In genomic region chr14:49879683-49880204, GRCh38 we compare ENCODE assay signal across 8 cellular contexts. TPM values are rescaled to one million over a fixed set of nuclear protein-coding genes. Genes with fewer than 3 reads are reported as not detected.
DNase-seq lines count a peak whose midpoint lies in the region; ATAC-seq and TF ChIP-seq lines count a peak whose summit lies in the region.

No MANE protein-coding gene starts in this region.

- ATAC-seq in GM21528 (IDR thresholded peaks at IDR 0.05; ENCODE audit: low FRiP score, unreplicated experiment): peak; percentile 66

- peak; percentile 46 to 58 (median 54) for TF ChIP-seq CTCF in ascending aorta (IDR thresholded peaks at IDR 0.05)

- H3K9me3 ChIP-seq in ascending aorta: no peaks in the 10 kb centered on the region

- intact Hi-C loops in ascending aorta (cut with DNase I): loop anchor here (5.0 kb wide), 1 partner anchor 68 kb away; no protein-coding TSS in a partner anchor

- peaks cover 0 to 2% (median 2%) of the 10 kb centered on the region in 3 donors for H3K27me3 Mint-ChIP-seq in immature natural killer cell (ENCODE audit: low read depth in 3 of 3)

- peaks cover 0 to 3% of the 10 kb centered on the region in 2 donors for H3K4me1 ChIP-seq in ascending aorta

- no peaks in the 10 kb centered on the region for H3K27me3 ChIP-seq in ascending aorta

- DNase-seq in ELR (ENCODE audit: low read depth) (peak; percentile 85), KBM-7 (peak; percentile 88), SK-N-DZ (ENCODE audit: low spot score) (peak; percentile 46), ascending aorta (ENCODE audit: low spot score in 2 of 2) (no peak), immature natural killer cell (peak; percentile 54 to 66 (median 60)), kidney glomerular epithelial cell (lab: John Stamatoyannopoulos, UW) (no peak)
- peak; percentile 74 for DNase-seq in stimulated activated CD8-positive, alpha-beta memory T cell treated with anti-CD3 and anti-CD28 coated beads, Interleukin-4, amount 100 ng/mL, for 48 hours

- H3K27ac ChIP-seq in ascending aorta: no peak overlapping the region

- no peaks in the 10 kb centered on the region for H3K36me3 Mint-ChIP-seq in immature natural killer cell

- H3K27ac Mint-ChIP-seq in immature natural killer cell: peak overlapping the region; percentile 48 to 87 (median 72)

- H3K4me3 ChIP-seq in ascending aorta: no peak overlapping the region

- H3K9me3 Mint-ChIP-seq in immature natural killer cell: no peaks in the 10 kb centered on the region

- in situ Hi-C loops in KBM-7 (cut with MboI; ENCODE audit: low pct_unique_long_range_greater_than_20kb, low sequenced_read_pairs): no loop called here

- H3K4me1 Mint-ChIP-seq in immature natural killer cell: peaks cover 11 to 13% of the 10 kb centered on the region in 2 donors

- H3K36me3 ChIP-seq in ascending aorta: no peaks in the 10 kb centered on the region

- no peak overlapping the region for H3K4me3 Mint-ChIP-seq in immature natural killer cell

RNA-seq across cellular contexts. Expression of gene ARF6, which starts 13.1 kb away (rescaled TPM):
- polyA plus RNA-seq in SK-N-DZ (2014; cell fraction: cytosol; rRNA removed): 14.9 and 15.8 TPM in 2 replicates
- polyA plus RNA-seq in SK-N-DZ (2014; cell fraction: nucleus; rRNA removed): 8.2 and 10.6 TPM in 2 replicates
- total RNA-seq in ascending aorta: 31.5 TPM
- polyA plus RNA-seq in immature natural killer cell: 100 to 1,000 TPM; 163 to 242 (median 169) TPM

RNA-seq across cellular contexts. Expression of gene NEMF, which starts 27.2 kb away (rescaled TPM):
- polyA plus RNA-seq in SK-N-DZ (2014; cell fraction: cytosol; rRNA removed): 26.3 and 26.5 TPM in 2 replicates
- polyA plus RNA-seq in SK-N-DZ (2014; cell fraction: nucleus; rRNA removed): 90.0 and 115 TPM in 2 replicates
- 14.6 TPM for total RNA-seq in ascending aorta
- polyA plus RNA-seq in immature natural killer cell: 10 to 100 TPM; 28.7 to 54.4 (median 33.4) TPM

Comparison
In these comparisons a context has a peak if more than half of its experiments do, and no peak if none do; other contexts are left out.
1. DNase-seq: peak in ELR (single experiment), KBM-7 (single experiment), SK-N-DZ (single experiment), immature natural killer cell (3 of 3) and stimulated activated CD8-positive, alpha-beta memory T cell treated with anti-CD3 and anti-CD28 coated beads, Interleukin-4, amount 100 ng/mL, for 48 hours (single experiment); none in ascending aorta (0 of 2) and kidney glomerular epithelial cell (single experiment).